In the genomic region with DNA sequence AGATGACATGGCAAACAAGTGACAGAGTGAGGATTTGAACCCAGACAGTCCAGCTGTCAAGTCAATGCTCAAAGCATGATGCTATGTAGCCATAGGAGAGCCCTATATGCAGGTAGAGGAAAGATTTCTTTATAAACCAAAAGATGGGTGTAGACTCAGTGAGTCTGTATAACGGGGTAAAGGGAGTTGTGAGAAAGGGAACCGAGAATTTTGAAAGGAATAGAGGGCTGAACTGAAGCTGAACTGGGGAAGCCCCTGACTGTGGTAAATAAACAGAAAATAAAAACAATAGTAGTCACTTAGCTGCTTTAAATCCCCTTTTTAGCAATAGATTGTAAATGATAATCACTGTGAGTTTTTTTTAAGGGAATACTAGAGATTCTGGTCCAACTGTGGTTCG, we compare ENCODE assay signal across 14 cellular contexts.
A peak's percentile ranks its signal among the peaks of the same experiment; 100 is the strongest.
DNase-seq lines count a peak whose midpoint lies in the region; ATAC-seq and TF ChIP-seq lines count a peak whose summit lies in the region.
"Had no signal": no experiment of that assay in that cellular context is flagged by ENCODE, and none has a peak within 500 bp of the region (broad histone marks: within the 10 kb centered on the region; RNA-seq: fewer than 3 reads in every experiment).

No MANE protein-coding gene starts in this region.

- no peak overlapping the region for H3K27ac ChIP-seq in breast epithelium
- H3K27ac ChIP-seq: gastrocnemius medialis, prostate gland, SJSA1, uterus had no signal

- H3K36me3 ChIP-seq in breast epithelium = no peaks in the 10 kb centered on the region
- H3K36me3 ChIP-seq: gastrocnemius medialis, prostate gland, SJSA1, uterus had no signal

- TF ChIP-seq CTCF in breast epithelium (IDR thresholded peaks at IDR 0.05) = no peak

- no peaks in the 10 kb centered on the region for H3K4me1 ChIP-seq in breast epithelium
- H3K4me1 ChIP-seq: gastrocnemius medialis, prostate gland, uterus had no signal

- no peak for DNase-seq in hepatic stellate cell (ENCODE audit: low spot score)
- DNase-seq in HUDEP-2 (lab: John Stamatoyannopoulos, UW; ENCODE audit: unreplicated experiment in 76 of 76) = no peak
- DNase-seq in breast epithelium (ENCODE audit: low spot score in 2 of 2) = no peak
- DNase-seq: activated naive CD4-positive, alpha-beta T cell treated with anti-CD3 and anti-CD28 coated beads, Interleukin-2, amount 10 ng/mL, durations not matched to agents 7 days and 5 days; endodermal cell; gastrocnemius medialis; uterus had no signal

- ATAC-seq in GM18520 (IDR thresholded peaks at IDR 0.05; ENCODE audit: unreplicated experiment) = peak; percentile 64
- ATAC-seq in GM21367 (IDR thresholded peaks at IDR 0.05; ENCODE audit: unreplicated experiment) = peak; percentile 63
- ATAC-seq in HG02885 (IDR thresholded peaks at IDR 0.05; ENCODE audit: poor library complexity, unreplicated experiment) = peak; percentile 81
- ATAC-seq in HG03575 (IDR thresholded peaks at IDR 0.05; ENCODE audit: extremely low read depth, insufficient number of reproducible peaks, low FRiP score, unreplicated experiment) = peak; percentile 73
- ATAC-seq in esophagus mucosa = no peak
- ATAC-seq: gastrocnemius medialis had no signal

- no peaks in the 10 kb centered on the region for H3K9me3 ChIP-seq in breast epithelium
- H3K9me3 ChIP-seq: gastrocnemius medialis, prostate gland, SJSA1, uterus had no signal

- H3K27me3 ChIP-seq in breast epithelium = no peaks in the 10 kb centered on the region
- H3K27me3 ChIP-seq: gastrocnemius medialis, SJSA1, uterus had no signal

- intact Hi-C loops in breast epithelium (cut with DNase I; ENCODE audit: low total_unique reads) = no loop called here

- TF ChIP-seq POLR2A in breast epithelium (IDR thresholded peaks at IDR 0.05) = no peak

- H3K4me3 ChIP-seq in breast epithelium = no peak overlapping the region
- H3K4me3 ChIP-seq: gastrocnemius medialis, prostate gland, SJSA1, uterus had no signal
